In the genomic region with DNA sequence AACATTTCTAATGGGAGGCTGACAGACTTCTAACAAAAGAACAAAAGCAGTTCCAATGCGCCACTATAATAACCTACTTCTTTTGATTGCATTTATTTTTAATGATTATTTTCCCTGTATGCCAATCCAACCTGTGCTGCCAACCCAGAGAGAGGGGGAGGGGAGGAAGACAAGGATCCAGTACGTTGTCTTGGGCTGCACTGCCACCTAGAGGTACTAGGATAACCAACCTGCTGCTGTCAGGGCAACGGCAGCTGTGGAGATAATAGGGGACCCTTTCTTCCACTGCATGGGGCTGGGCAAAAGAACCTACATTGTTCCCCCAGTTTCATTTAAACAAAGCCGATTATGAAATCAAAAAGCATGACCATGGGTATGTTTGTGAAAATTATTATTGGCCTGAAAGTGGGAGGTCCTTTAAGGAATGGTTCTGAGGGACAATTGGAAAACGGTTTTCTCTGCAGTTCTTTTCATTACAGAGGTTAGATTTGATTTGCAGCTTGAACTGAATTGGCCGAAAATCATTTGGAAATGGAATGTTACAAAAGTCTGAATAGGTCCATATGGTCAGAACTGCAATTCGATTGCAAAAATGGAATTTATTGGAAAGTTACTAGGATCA, we compare ENCODE assay signal across 8 cellular contexts.
DNase-seq lines count a peak whose midpoint lies in the region; ATAC-seq, FAIRE-seq and TF ChIP-seq lines count a peak whose summit lies in the region.

No MANE protein-coding gene starts in this region.

- H2BK120ac ChIP-seq in neuronal stem cell (ENCODE audit: low read depth, low read length): no peak overlapping the region

- H3K23ac ChIP-seq in neuronal stem cell (ENCODE audit: low read depth, low read length, poor library complexity): no peak overlapping the region

- peak; percentile 83; the same call in 2 of the 3 replicates for ATAC-seq in DND-41 (ENCODE audit: insufficient read depth, low read depth)
- peak; percentile 98 for ATAC-seq in GM21360 (IDR thresholded peaks at IDR 0.05; ENCODE audit: unreplicated experiment)
- peak; percentile 76 for ATAC-seq in HG03558 (IDR thresholded peaks at IDR 0.05; ENCODE audit: extremely low read depth, unreplicated experiment)

- H3K9me3 ChIP-seq in DND-41 (ENCODE audit: insufficient read depth, low read length, severe bottlenecking): no peaks in the 10 kb centered on the region
- no peaks in the 10 kb centered on the region for H3K9me3 ChIP-seq in neuronal stem cell (replicated peaks in 1 of 2; ENCODE audit: control insufficient read depth in 2 of 2, insufficient read depth in 1 of 2, low read depth in 1 of 2, low read length in 2 of 2)

- TF ChIP-seq CTCF in DND-41 (IDR thresholded peaks at IDR 0.05; ENCODE audit: borderline replicate concordance, extremely low read depth, low read length, poor library complexity, severe bottlenecking) (peak; percentile 87), fibroblast of the aortic adventitia (IDR thresholded peaks at IDR 0.05; ENCODE audit: insufficient read depth, low read length) (peak; percentile 88)

- H4K91ac ChIP-seq in neuronal stem cell (ENCODE audit: low read depth, low read length, poor library complexity): no peak overlapping the region

- no peak overlapping the region for H2BK5ac ChIP-seq in neuronal stem cell (ENCODE audit: low read length)

- no peaks in the 10 kb centered on the region for H4K20me1 ChIP-seq in DND-41 (ENCODE audit: insufficient read depth, low read length)

- no peak overlapping the region for H2BK12ac ChIP-seq in neuronal stem cell (ENCODE audit: low read length)

- no peak overlapping the region for H2BK15ac ChIP-seq in neuronal stem cell (ENCODE audit: low read length)

- H3K18ac ChIP-seq in neuronal stem cell (ENCODE audit: low read length): no peak overlapping the region

- H3K79me1 ChIP-seq in neuronal stem cell (ENCODE audit: low read depth, low read length): no peaks in the 10 kb centered on the region

- no peaks in the 10 kb centered on the region for H3K36me3 ChIP-seq in DND-41 (ENCODE audit: insufficient read depth, low read length)
- peaks cover 0 to 2% of the 10 kb centered on the region in 2 donors for H3K36me3 ChIP-seq in neuronal stem cell (replicated peaks in 1 of 2; ENCODE audit: control insufficient read depth in 2 of 2, insufficient read depth in 2 of 2, low read length in 2 of 2)

- WGBS in neuronal stem cell (ENCODE audit: extremely low coverage in 2 of 2, insufficient read length in 2 of 2, insufficient replicate concordance in 1 of 2), 2 donors: no CpG with 5 or more reads among the region's 7 CpGs

- H3K79me2 ChIP-seq in DND-41 (ENCODE audit: insufficient read depth, low read length): no peaks in the 10 kb centered on the region

- FAIRE-seq in urothelium cell line (lab: Jason Lieb, UNC): no peak

- no peak overlapping the region for H4K8ac ChIP-seq in neuronal stem cell (ENCODE audit: low read depth, low read length)

- H3K4me1 ChIP-seq in DND-41 (ENCODE audit: insufficient read depth, low read length) (no peaks in the 10 kb centered on the region), neuronal stem cell (ENCODE audit: control insufficient read depth in 2 of 2, insufficient read depth in 1 of 2, low read depth in 1 of 2, low read length in 2 of 2) (peaks cover 0 to 4% of the 10 kb centered on the region in 2 donors)

- H3K4me2 ChIP-seq in DND-41 (ENCODE audit: insufficient read depth, low read length) (no peak overlapping the region), neuronal stem cell (ENCODE audit: insufficient read depth, low read length, poor library complexity, severe bottlenecking) (no peak overlapping the region)

- H3K27me3 ChIP-seq in DND-41 (ENCODE audit: insufficient read depth, low read length, poor library complexity) (no peaks in the 10 kb centered on the region), neuronal stem cell (ENCODE audit: control insufficient read depth in 3 of 3, insufficient read depth in 3 of 3, low read depth in 1 of 3, low read length in 3 of 3) (no peaks in the 10 kb centered on the region)

- H3K27ac ChIP-seq in DND-41 (ENCODE audit: low read length): no peak overlapping the region
- H3K27ac ChIP-seq in neuronal stem cell (replicated peaks; ENCODE audit: low read length): no peak overlapping the region

- H3K4me3 ChIP-seq in DND-41 (ENCODE audit: low read depth in 1 of 2, low read length in 2 of 2) (no peak overlapping the region), fibroblast of the aortic adventitia (ENCODE audit: low read depth, low read length) (no peak overlapping the region), neuronal stem cell (ENCODE audit: low read length in 2 of 2) (no peak overlapping the region)

- no peak overlapping the region for H2AK5ac ChIP-seq in neuronal stem cell (ENCODE audit: low read depth, low read length)

- no peak overlapping the region for H3K4ac ChIP-seq in neuronal stem cell (ENCODE audit: low read length)

- H2AFZ ChIP-seq in DND-41 (ENCODE audit: low read depth, low read length): no peak overlapping the region
- no peak overlapping the region for H2AFZ ChIP-seq in neuronal stem cell (ENCODE audit: low read length)

- DNase-seq in DND-41 (peak; percentile 69), NCI-H510A (lab: John Stamatoyannopoulos, UW) (peak; percentile 85), fibroblast of the aortic adventitia (ENCODE audit: low read depth) (peak; percentile 77), neuronal stem cell (ENCODE audit: low spot score) (peak; percentile 85), urothelium cell line (ENCODE audit: low spot score) (peak; percentile 75)
- DNase-seq in activated CD8-positive, alpha-beta memory T cell treated with anti-CD3 and anti-CD28 coated beads for 24 hours: peak; percentile 58

- no peak overlapping the region for H3K9ac ChIP-seq in DND-41 (ENCODE audit: low read depth, low read length)
- H3K9ac ChIP-seq in neuronal stem cell (ENCODE audit: low read depth, low read length, poor library complexity): no peak overlapping the region

- no peak overlapping the region for H3K14ac ChIP-seq in neuronal stem cell (ENCODE audit: low read length)
